Comparison of ENCODE assay signal across 9 cellular contexts in genomic region chr1:31576743-31577455, GRCh38. TPM values are rescaled to one million over a fixed set of nuclear protein-coding genes. Genes with fewer than 3 reads are reported as not detected.
A peak's percentile ranks its signal among the peaks of the same experiment; 100 is the strongest.
DNase-seq lines count a peak whose midpoint lies in the region; ATAC-seq and TF ChIP-seq lines count a peak whose summit lies in the region.
"Had no signal": no experiment of that assay in that cellular context is flagged by ENCODE, and none has a peak within 500 bp of the region (broad histone marks: within the 10 kb centered on the region; RNA-seq: fewer than 3 reads in every experiment).

No MANE protein-coding gene starts in this region.

- H3K4me3 ChIP-seq in heart right ventricle, result peak overlapping the region; percentile 70 to 98 (median 91)
- peak overlapping the region; percentile 22 to 51 for H3K4me3 ChIP-seq in foreskin fibroblast (ENCODE audit: low read depth in 1 of 2, low read length in 2 of 2)
- H3K4me3 ChIP-seq in neuronal stem cell (ENCODE audit: low read length in 2 of 2), result peak overlapping the region in 1 of 2 donors; percentile 24
- peak overlapping the region; percentile 65 to 95 for H3K4me3 ChIP-seq in aorta (ENCODE audit: low read length in 2 of 2)

- 32 to 40% methylated on average over 27 of the region's 27 CpGs for WGBS in heart right ventricle, 2 donors
- no CpG with 5 or more reads among the region's 27 CpGs for WGBS in neuronal stem cell (ENCODE audit: extremely low coverage in 2 of 2, insufficient read length in 2 of 2, insufficient replicate concordance in 1 of 2), 2 donors
- 5% methylated on average over 27 of the region's 27 CpGs for WGBS in aorta, 2 donors

- no peaks in the 10 kb centered on the region for H3K79me1 ChIP-seq in neuronal stem cell (ENCODE audit: low read depth, low read length)

- peak overlapping the region; percentile 15 for H2BK15ac ChIP-seq in neuronal stem cell (ENCODE audit: low read length)

- H3K9me3 ChIP-seq in heart right ventricle, result no peaks in the 10 kb centered on the region
- no peaks in the 10 kb centered on the region for H3K9me3 ChIP-seq in neuronal stem cell (replicated peaks in 1 of 2; ENCODE audit: control insufficient read depth in 2 of 2, insufficient read depth in 1 of 2, low read depth in 1 of 2, low read length in 2 of 2)
- no peaks in the 10 kb centered on the region for H3K9me3 ChIP-seq in aorta (ENCODE audit: control insufficient read depth, low read length)

- no peak overlapping the region for H2BK120ac ChIP-seq in neuronal stem cell (ENCODE audit: low read depth, low read length)

- ATAC-seq in heart right ventricle, result peak in 6 of 8 donors; percentile 3 to 18 (median 8)
- ATAC-seq in aorta (ENCODE audit: low FRiP score), result no peak

- peak overlapping the region; percentile 88 for H3K18ac ChIP-seq in neuronal stem cell (ENCODE audit: low read length)

- DNase-seq in heart right ventricle (no peak), cardiac septum (ENCODE audit: low spot score) (no peak), foreskin fibroblast (no peak), neuronal stem cell (ENCODE audit: low spot score) (no peak), aorta (no peak), CD1c-positive myeloid dendritic cell (ENCODE audit: extremely low spot score) (no peak), ACHN (no peak), MV-4-11 (lab: John Stamatoyannopoulos, UW) (no peak)

- no peak overlapping the region for H3K14ac ChIP-seq in neuronal stem cell (ENCODE audit: low read length)

- intact Hi-C loops in heart right ventricle (cut with DNase I), result loop anchor here in 2 of 10 donors (1.0 to 10.0 kb wide), 2 partner anchors 10 to 218 kb away; no protein-coding TSS in a partner anchor
- intact Hi-C loops in cardiac septum (cut with DNase I), result loop anchor here (5.0 to 10.0 kb wide), 2 partner anchors 125 to 358 kb away; partner anchors contain the start of genes COL16A1 and PTP4A2
- intact Hi-C loops in aorta (cut with DNase I), result loop anchor here in 1 of 2 donors (5.0 kb wide), 1 partner anchor 135 kb away; no protein-coding TSS in a partner anchor

- H2AFZ ChIP-seq in neuronal stem cell (ENCODE audit: low read length), result peak overlapping the region; percentile 29

- no peak overlapping the region for H4K8ac ChIP-seq in neuronal stem cell (ENCODE audit: low read depth, low read length)

- H3K4ac ChIP-seq in neuronal stem cell (ENCODE audit: low read length), result no peak overlapping the region

- H3K4me1 ChIP-seq in heart right ventricle (peaks cover 35 to 72% (median 68%) of the 10 kb centered on the region in 9 donors), neuronal stem cell (ENCODE audit: control insufficient read depth in 2 of 2, insufficient read depth in 1 of 2, low read depth in 1 of 2, low read length in 2 of 2) (peaks cover 6 to 14% of the 10 kb centered on the region in 2 donors), aorta (ENCODE audit: control insufficient read depth in 1 of 2, insufficient read depth in 2 of 2, low read length in 2 of 2) (peaks cover 3 to 7% of the 10 kb centered on the region in 2 donors)

- H3K27ac ChIP-seq in heart right ventricle (peak overlapping the region; percentile 89 to 99 (median 97)), neuronal stem cell (replicated peaks; ENCODE audit: low read length) (no peak overlapping the region), aorta (ENCODE audit: low read depth in 1 of 2, low read length in 2 of 2) (peak overlapping the region; percentile 82 to 83)
- H3K27ac ChIP-seq: C4-2B had no signal

- H2AK5ac ChIP-seq in neuronal stem cell (ENCODE audit: low read depth, low read length), result peak overlapping the region; percentile 77

- peak overlapping the region; percentile 9 for H4K91ac ChIP-seq in neuronal stem cell (ENCODE audit: low read depth, low read length, poor library complexity)

- no peak overlapping the region for H3K4me2 ChIP-seq in neuronal stem cell (ENCODE audit: insufficient read depth, low read length, poor library complexity, severe bottlenecking)

- peaks cover 0 to 11% (median 0%) of the 10 kb centered on the region in 9 donors for H3K36me3 ChIP-seq in heart right ventricle
- H3K36me3 ChIP-seq in neuronal stem cell (replicated peaks in 1 of 2; ENCODE audit: control insufficient read depth in 2 of 2, insufficient read depth in 2 of 2, low read length in 2 of 2), result no peaks in the 10 kb centered on the region
- H3K36me3 ChIP-seq in aorta (ENCODE audit: control insufficient read depth in 1 of 2, insufficient read depth in 2 of 2, low read length in 1 of 2), result no peaks in the 10 kb centered on the region

- H3K27me3 ChIP-seq in heart right ventricle (peaks cover 0 to 14% (median 0%) of the 10 kb centered on the region in 7 donors), neuronal stem cell (ENCODE audit: control insufficient read depth in 3 of 3, insufficient read depth in 3 of 3, low read depth in 1 of 3, low read length in 3 of 3) (peaks cover 0 to 79% (median 16%) of the 10 kb centered on the region in 3 experiments), aorta (ENCODE audit: control insufficient read depth in 1 of 2, insufficient read depth in 2 of 2, low read length in 1 of 2) (no peaks in the 10 kb centered on the region)

- peak overlapping the region; percentile 50 for H3K9ac ChIP-seq in neuronal stem cell (ENCODE audit: low read depth, low read length, poor library complexity)

- in situ Hi-C loops in ACHN (cut with HindIII; ENCODE audit: low pct_ligation_motif_present, low pct_unique_long_range_greater_than_20kb, low sequenced_read_pairs), result no loop called here

- peak overlapping the region; percentile 67 for H3K23ac ChIP-seq in neuronal stem cell (ENCODE audit: low read depth, low read length, poor library complexity)

- TF ChIP-seq CTCF in heart right ventricle (IDR thresholded peaks at IDR 0.05) (no peak), foreskin fibroblast (IDR thresholded peaks at IDR 0.05; ENCODE audit: low read depth, low read length) (no peak)

- no peak overlapping the region for H2BK12ac ChIP-seq in neuronal stem cell (ENCODE audit: low read length)

- H2BK5ac ChIP-seq in neuronal stem cell (ENCODE audit: low read length), result no peak overlapping the region

RNA-seq across cellular contexts. Expression of gene TINAGL1, which starts 0.6 kb away (rescaled TPM):
- total RNA-seq in heart right ventricle (100 to 1,000 TPM; 139 to 336 (median 188) TPM), cardiac septum (180 TPM), aorta (100 to 1,000 TPM; 317 to 506 TPM)
- polyA plus RNA-seq in heart right ventricle (100 to 1,000 TPM; 268 to 332 TPM), aorta (100 to 1,000 TPM; 158 to 325 TPM)
- polyA plus RNA-seq in neuronal stem cell (2013, experiment 1 of 2), result 0.06 TPM
- not detected for polyA plus RNA-seq in neuronal stem cell (2013, experiment 2 of 2)

RNA-seq across cellular contexts. Expression of gene HCRTR1, which starts 40.6 kb away (rescaled TPM):
- total RNA-seq in heart right ventricle (under 1 TPM in 6 of 10 donors, not detected in 4; 0.17 to 0.92 (median 0.37) TPM), cardiac septum (not detected), aorta (under 1 TPM in 1 of 2 donors, not detected in 1; 0.42 TPM)
- polyA plus RNA-seq in heart right ventricle (1 to 10 TPM in 1 of 2 donors, under 1 TPM in 1; 0.20 to 1.5 TPM), aorta (under 1 TPM in 1 of 2 donors, not detected in 1; 0.18 TPM)
- polyA plus RNA-seq in neuronal stem cell (2013, experiment 1 of 2), result 0.28 TPM
- 0.22 TPM for polyA plus RNA-seq in neuronal stem cell (2013, experiment 2 of 2)
